12 cellular contexts compared by ENCODE assay signal in genomic region chr12:93297032-93297431, GRCh38.
A peak's percentile ranks its signal among the peaks of the same experiment; 100 is the strongest.
DNase-seq lines count a peak whose midpoint lies in the region; ATAC-seq and TF ChIP-seq lines count a peak whose summit lies in the region.
"Had no signal": no experiment of that assay in that cellular context is flagged by ENCODE, and none has a peak within 500 bp of the region (broad histone marks: within the 10 kb centered on the region; RNA-seq: fewer than 3 reads in every experiment).

No MANE protein-coding gene starts in this region.

- peak; percentile 74 for ATAC-seq in GM18867 (IDR thresholded peaks at IDR 0.05; ENCODE audit: unreplicated experiment)
- ATAC-seq in GM21515 (IDR thresholded peaks at IDR 0.05; ENCODE audit: unreplicated experiment): peak; percentile 85
- peak; percentile 92 for ATAC-seq in HG03097 (IDR thresholded peaks at IDR 0.05; ENCODE audit: low FRiP score, unreplicated experiment)
- ATAC-seq in natural killer cell treated with Interleukin-12 subunit alpha and Interleukin-12 subunit beta and Interleukin-15 and Interleukin-18, amount 100 ng/mL, for 72 hours: no peak

- no peaks in the 10 kb centered on the region for H3K9me3 Mint-ChIP-seq in nephron
- no peaks in the 10 kb centered on the region for H3K9me3 Mint-ChIP-seq in natural killer cell treated with Interleukin-12 subunit alpha and Interleukin-12 subunit beta and Interleukin-15 and Interleukin-18, amount 100 ng/mL, for 72 hours
- H3K9me3 Mint-ChIP-seq: neural progenitor cell had no signal

- no peaks in the 10 kb centered on the region for H3K36me3 Mint-ChIP-seq in nephron (ENCODE audit: low read depth)
- H3K36me3 Mint-ChIP-seq in natural killer cell treated with Interleukin-12 subunit alpha and Interleukin-12 subunit beta and Interleukin-15 and Interleukin-18, amount 100 ng/mL, for 72 hours: no peaks in the 10 kb centered on the region
- H3K36me3 Mint-ChIP-seq: neural progenitor cell had no signal

- H3K4me3 Mint-ChIP-seq in nephron: no peak overlapping the region
- H3K4me3 Mint-ChIP-seq in natural killer cell treated with Interleukin-12 subunit alpha and Interleukin-12 subunit beta and Interleukin-15 and Interleukin-18, amount 100 ng/mL, for 72 hours: no peak overlapping the region
- H3K4me3 Mint-ChIP-seq: neural progenitor cell had no signal

- no peak for DNase-seq in NCI-H345 (lab: John Stamatoyannopoulos, UW)
- DNase-seq in putamen (ENCODE audit: low spot score): no peak
- no peak for DNase-seq in natural killer cell treated with Interleukin-12 subunit alpha and Interleukin-12 subunit beta and Interleukin-15 and Interleukin-18, amount 100 ng/mL, for 72 hours (ENCODE audit: low spot score)
- DNase-seq in NCI-H69 (lab: John Stamatoyannopoulos, UW): no peak
- DNase-seq: activated effector memory CD4-positive, alpha-beta T cell treated with anti-CD3 and anti-CD28 coated beads, Interleukin-2, amount 50 U/mL, for 16 hours; NCI-H1436; testis had no signal

- no peak for TF ChIP-seq CTCF in nephron (IDR thresholded peaks at IDR 0.05; ENCODE audit: unreplicated experiment in 3 of 3)

- H3K27ac Mint-ChIP-seq in nephron: peak overlapping the region; percentile 4 to 43 (median 22)
- no peak overlapping the region for H3K27ac Mint-ChIP-seq in natural killer cell treated with Interleukin-12 subunit alpha and Interleukin-12 subunit beta and Interleukin-15 and Interleukin-18, amount 100 ng/mL, for 72 hours
- H3K27ac Mint-ChIP-seq: neural progenitor cell had no signal

- peaks cover 10% of the 10 kb centered on the region for H3K4me1 Mint-ChIP-seq in nephron
- no peaks in the 10 kb centered on the region for H3K4me1 Mint-ChIP-seq in natural killer cell treated with Interleukin-12 subunit alpha and Interleukin-12 subunit beta and Interleukin-15 and Interleukin-18, amount 100 ng/mL, for 72 hours (ENCODE audit: low read depth in 2 of 2)

- no peaks in the 10 kb centered on the region for H3K27me3 Mint-ChIP-seq in nephron (ENCODE audit: low read depth)
- H3K27me3 Mint-ChIP-seq in natural killer cell treated with Interleukin-12 subunit alpha and Interleukin-12 subunit beta and Interleukin-15 and Interleukin-18, amount 100 ng/mL, for 72 hours: peaks cover 2 to 6% of the 10 kb centered on the region in 2 donors

Comparison
In these comparisons a context has a peak if more than half of its experiments do, and no peak if none do; other contexts are left out.
1. ATAC-seq: peak in GM18867 (single experiment), GM21515 (single experiment) and HG03097 (single experiment); none in natural killer cell treated with Interleukin-12 subunit alpha and Interleukin-12 subunit beta and Interleukin-15 and Interleukin-18, amount 100 ng/mL, for 72 hours (0 of 2).
2. H3K27ac Mint-ChIP-seq: peak in nephron (3 of 3); none in natural killer cell treated with Interleukin-12 subunit alpha and Interleukin-12 subunit beta and Interleukin-15 and Interleukin-18, amount 100 ng/mL, for 72 hours (0 of 2).